35 cellular contexts compared by ENCODE assay signal in the genomic region with DNA sequence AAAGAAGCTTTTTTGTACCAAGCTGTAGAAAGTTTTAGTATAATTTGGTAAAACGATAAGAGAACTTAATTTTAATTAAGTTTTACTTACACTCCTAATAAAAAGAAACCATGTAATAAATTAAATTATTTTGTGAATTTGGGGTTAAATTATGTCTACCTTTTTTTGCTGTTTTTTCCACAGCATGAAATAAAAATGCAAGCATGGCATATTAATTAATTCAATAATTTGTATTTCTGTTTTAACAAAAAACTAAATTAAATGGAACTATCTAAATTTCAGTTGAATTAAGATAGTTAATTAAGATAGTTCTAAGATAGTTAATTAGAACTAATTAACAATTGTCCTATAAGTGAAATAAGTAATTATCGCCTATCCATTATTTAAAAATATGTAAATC. TPM values are rescaled to one million over a fixed set of nuclear protein-coding genes. Genes with fewer than 3 reads are reported as not detected.
"Had no signal": no experiment of that assay in that cellular context is flagged by ENCODE, and none has a peak within 500 bp of the region (broad histone marks: within the 10 kb centered on the region; RNA-seq: fewer than 3 reads in every experiment).

No MANE protein-coding gene starts in this region.

- DNase-seq: activated CD4-positive, alpha-beta memory T cell treated with anti-CD3 and anti-CD28 coated beads, Interleukin-2, amount 10 ng/mL, durations not matched to agents 7 days and 5 days; activated CD4-positive, alpha-beta T cell treated with anti-CD3 and anti-CD28 coated beads for 1 hour; activated CD4-positive, alpha-beta T cell treated with anti-CD3 and anti-CD28 coated beads for 48 hours; activated CD4-positive, CD25-positive, alpha-beta regulatory T cell; activated CD8-positive, alpha-beta memory T cell treated with anti-CD3 and anti-CD28 coated beads for 24 hours; activated CD8-positive, alpha-beta memory T cell treated with anti-CD3 and anti-CD28 coated beads, Interleukin-2, amount 10 ng/mL, durations not matched to agents 7 days and 5 days; activated CD8-positive, alpha-beta memory T cell treated with anti-CD3 and anti-CD28 coated beads, Interleukin-2, amount 50 U/mL, for 48 hours; activated effector memory CD4-positive, alpha-beta T cell treated with anti-CD3 and anti-CD28 coated beads, Interleukin-2, amount 50 U/mL, for 16 hours; activated naive CD4-positive, alpha-beta T cell treated with Interleukin-2 at 50 U/mL for 16 hours; activated naive CD8-positive, alpha-beta T cell treated with anti-CD3 and anti-CD28 coated beads, Interleukin-2, amount 10 ng/mL, durations not matched to agents 7 days and 5 days; activated T-cell treated with anti-CD3 and anti-CD28 coated beads, Interleukin-2, amount 50 U/mL, for 72 hours; amygdala; MM.1S; MV-4-11; NCI-H1092; NCI-H1436 treated with DMSO at 0.1 percent for 48 hours; NCI-H1694 treated with DMSO at 0.1 percent for 48 hours; NCI-H2029; NCI-H345; NCI-H524 treated with DMSO at 0.1 percent for 48 hours; PC-9; SIG-M5; SW 1271; T-helper 1 cell; T-helper 2 cell; T-helper 9 cell; WERI-Rb-1 had no signal

- H3K4me2 ChIP-seq: KMS-11, PC-9 had no signal

- H3K4me3 ChIP-seq: ascending aorta, cardiac muscle cell, PC-9 had no signal

- H3K36me3 ChIP-seq: ascending aorta, cardiac muscle cell, WERI-Rb-1 had no signal

- H3K4me1 ChIP-seq: ascending aorta had no signal

- FAIRE-seq: RCC 7860 had no signal

- H3K27ac ChIP-seq: ascending aorta, cardiac muscle cell, PC-9, RWPE1, WERI-Rb-1 had no signal

- ATAC-seq: activated CD8-positive, alpha-beta memory T cell treated with anti-CD3 and anti-CD28 coated beads, Interleukin-2, amount 10 ng/mL, durations not matched to agents 7 days and 5 days; activated T-cell treated with anti-CD3 and anti-CD28 coated beads, Interleukin-2, amount 50 U/mL, for 72 hours; activated T-helper 17 cell treated with anti-CD3 and anti-CD28 coated beads, Interleukin-2, amount 50 U/mL, for 72 hours; Right ventricle myocardium inferior; SK-N-SH treated with all-trans-retinoic acid at 6 μM for 48 hours had no signal

- H3K9me3 ChIP-seq: ascending aorta had no signal

RNA-seq across cellular contexts. Expression of gene VANGL2, which starts 39.4 kb away (rescaled TPM):
- total RNA-seq: activated CD4-positive, alpha-beta memory T cell treated with anti-CD3 and anti-CD28 coated beads, Interleukin-2, amount 10 ng/mL, durations not matched to agents 7 days and 5 days; activated CD8-positive, alpha-beta memory T cell treated with anti-CD3 and anti-CD28 coated beads, Interleukin-2, amount 10 ng/mL, durations not matched to agents 7 days and 5 days; activated T-helper 17 cell treated with anti-CD3 and anti-CD28 coated beads, Interleukin-2, amount 50 U/mL, for 72 hours had no signal
